35 cellular contexts compared by ENCODE assay signal in the genomic region with DNA sequence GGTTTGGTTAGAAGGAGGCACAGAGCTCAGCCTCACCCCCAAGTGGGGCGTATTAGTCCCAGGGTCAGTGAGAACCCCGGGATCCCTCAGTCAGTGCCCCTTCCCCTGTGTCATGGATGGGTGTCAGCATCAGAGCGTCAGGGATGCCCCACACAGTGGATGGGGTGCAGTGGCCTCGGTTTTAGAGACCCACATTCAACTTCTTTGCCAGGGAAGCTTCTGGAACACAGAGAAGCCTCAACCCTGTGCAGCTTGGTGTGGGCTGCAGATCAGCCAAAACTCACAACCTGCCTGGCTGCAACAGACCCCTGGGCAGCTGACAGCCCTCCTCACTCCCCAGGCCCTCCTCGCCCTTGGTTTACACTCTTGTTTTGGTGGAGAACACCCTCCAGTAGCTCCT. TPM values are rescaled to one million over a fixed set of nuclear protein-coding genes. Genes with fewer than 3 reads are reported as not detected.
"Had no signal": no experiment of that assay in that cellular context is flagged by ENCODE, and none has a peak within 500 bp of the region (broad histone marks: within the 10 kb centered on the region; RNA-seq: fewer than 3 reads in every experiment).

No MANE protein-coding gene starts in this region.

- H3K4me3 Mint-ChIP-seq: activated B cell treated with CpG ODN at 0.5 μM for 24 hours; activated CD4-positive, alpha-beta memory T cell treated with anti-CD3 and anti-CD28 coated beads for 36 hours; activated CD4-positive, alpha-beta T cell treated with anti-CD3 and anti-CD28 coated beads, Interleukin-2, amount 10 ng/mL, durations not matched to agents 24 days and 14 days; activated CD8-positive, alpha-beta T cell treated with anti-CD3 and anti-CD28 coated beads for 36 hours; activated naive CD4-positive, alpha-beta T cell treated with anti-CD3 and anti-CD28 coated beads for 36 hours; activated naive CD8-positive, alpha-beta T cell treated with anti-CD3 and anti-CD28 coated beads for 36 hours; activated T-cell treated with anti-CD3 and anti-CD28 coated beads, Interleukin-2, amount 50 U/mL, for 4 hours; activated T-cell treated with anti-CD3 and anti-CD28 coated beads, Interleukin-2, amount 50 U/mL, for 72 hours; activated T-helper 1 cell treated with anti-CD3 and anti-CD28 coated beads, Interleukin-12 subunit alpha, Interleukin-12 subunit beta, Interleukin-2, Interleukin-4 antibody, amounts not matched to agents 30 ng/mL and 10 ng/mL and 1 ng/mL, durations not matched to agents 14 hours and 24 hours and 36 hours; activated T-helper 17 cell treated with anti-CD3 and anti-CD28 coated beads, Interleukin-2, amount 50 U/mL, for 72 hours; T-helper 1 cell treated with Interleukin-12 subunit alpha and Interleukin-12 subunit beta and Interleukin-4 antibody, amounts not matched to agents 30 μg/mL and 1 μg/mL, for 36 hours; T-helper 2 cell treated with Interferon-gamma antibody and Interleukin-4, amounts not matched to agents 5 μg/mL and 100 μg/mL, for 36 hours had no signal

- H3K4me1 Mint-ChIP-seq: activated B cell treated with CpG ODN at 0.5 μM for 24 hours; activated CD4-positive, alpha-beta T cell treated with anti-CD3 and anti-CD28 coated beads, Interleukin-2, amount 10 ng/mL, durations not matched to agents 24 days and 14 days; activated naive CD8-positive, alpha-beta T cell treated with anti-CD3 and anti-CD28 coated beads for 36 hours; activated T-helper 17 cell treated with anti-CD3 and anti-CD28 coated beads, Interleukin-2, amount 50 U/mL, for 72 hours had no signal

- H3K9me3 Mint-ChIP-seq: activated CD4-positive, alpha-beta memory T cell treated with anti-CD3 and anti-CD28 coated beads for 36 hours; activated CD8-positive, alpha-beta T cell treated with anti-CD3 and anti-CD28 coated beads for 36 hours; activated T-cell treated with anti-CD3 and anti-CD28 coated beads, Interleukin-2, amount 50 U/mL, for 4 hours; activated T-helper 1 cell treated with anti-CD3 and anti-CD28 coated beads, Interleukin-12 subunit alpha, Interleukin-12 subunit beta, Interleukin-2, Interleukin-4 antibody, amounts not matched to agents 30 ng/mL and 10 ng/mL and 1 ng/mL, durations not matched to agents 14 hours and 24 hours and 36 hours; activated T-helper 17 cell treated with anti-CD3 and anti-CD28 coated beads, Interleukin-2, amount 50 U/mL, for 72 hours; T-helper 2 cell treated with Interferon-gamma antibody and Interleukin-4, amounts not matched to agents 5 μg/mL and 100 μg/mL, for 36 hours had no signal

- H3K27ac Mint-ChIP-seq: activated B cell treated with CpG ODN at 0.5 μM for 24 hours; activated CD4-positive, alpha-beta memory T cell treated with anti-CD3 and anti-CD28 coated beads for 36 hours; activated CD4-positive, alpha-beta T cell treated with anti-CD3 and anti-CD28 coated beads, Interleukin-2, amount 10 ng/mL, durations not matched to agents 24 days and 14 days; activated CD8-positive, alpha-beta T cell treated with anti-CD3 and anti-CD28 coated beads for 36 hours; activated naive CD4-positive, alpha-beta T cell treated with anti-CD3 and anti-CD28 coated beads for 36 hours; activated naive CD8-positive, alpha-beta T cell treated with anti-CD3 and anti-CD28 coated beads for 36 hours; activated T-cell treated with anti-CD3 and anti-CD28 coated beads, Interleukin-2, amount 50 U/mL, for 72 hours; activated T-helper 1 cell treated with anti-CD3 and anti-CD28 coated beads, Interleukin-12 subunit alpha, Interleukin-12 subunit beta, Interleukin-2, Interleukin-4 antibody, amounts not matched to agents 30 ng/mL and 10 ng/mL and 1 ng/mL, durations not matched to agents 14 hours and 24 hours and 36 hours; activated T-helper 17 cell treated with anti-CD3 and anti-CD28 coated beads, Interleukin-2, amount 50 U/mL, for 72 hours; T-helper 1 cell treated with Interleukin-12 subunit alpha and Interleukin-12 subunit beta and Interleukin-4 antibody, amounts not matched to agents 30 μg/mL and 1 μg/mL, for 36 hours; T-helper 2 cell treated with Interferon-gamma antibody and Interleukin-4, amounts not matched to agents 5 μg/mL and 100 μg/mL, for 36 hours had no signal

- DNase-seq: activated B cell treated with CpG ODN at 0.5 μM for 24 hours; activated CD4-positive, alpha-beta memory T cell treated with anti-CD3 and anti-CD28 coated beads for 36 hours; activated CD4-positive, alpha-beta T cell treated with anti-CD3 and anti-CD28 coated beads for 4 hours; activated CD4-positive, alpha-beta T cell treated with anti-CD3 and anti-CD28 coated beads, Interleukin-2, amount 10 ng/mL, durations not matched to agents 24 days and 14 days; activated CD4-positive, alpha-beta T cell treated with anti-CD3 and anti-CD28 coated beads, Interleukin-2, amount 50 U/mL, for 1 hour; activated CD4-positive, alpha-beta T cell treated with anti-CD3 and anti-CD28 coated beads, Interleukin-2, amount 50 U/mL, for 4 hours; activated CD4-positive, CD25-positive, alpha-beta regulatory T cell treated with anti-CD3 and anti-CD28 coated beads, Interleukin-2, amount 50 U/mL, for 72 hours; activated CD8-positive, alpha-beta memory T cell treated with anti-CD3 and anti-CD28 coated beads, Interleukin-2, amount 50 U/mL, for 4 hours; activated CD8-positive, alpha-beta T cell treated with anti-CD3 and anti-CD28 coated beads for 36 hours; activated gamma-delta T cell treated with Interleukin-2 at 50 U/mL for 16 hours; activated naive CD4-positive, alpha-beta T cell; activated naive CD4-positive, alpha-beta T cell treated with anti-CD3 and anti-CD28 coated beads for 36 hours; activated naive CD4-positive, alpha-beta T cell treated with anti-CD3 and anti-CD28 coated beads, Interleukin-2, amount 50 U/mL, for 16 hours; activated naive CD8-positive, alpha-beta T cell treated with anti-CD3 and anti-CD28 coated beads for 36 hours; activated T-cell treated with anti-CD3 and anti-CD28 coated beads for 4 hours; activated T-cell treated with anti-CD3 and anti-CD28 coated beads, Interleukin-2, amount 50 U/mL, for 1 hour; activated T-cell treated with anti-CD3 and anti-CD28 coated beads, Interleukin-2, amount 50 U/mL, for 4 hours; activated T-cell treated with anti-CD3 and anti-CD28 coated beads, Interleukin-2, amount 50 U/mL, for 72 hours; adrenal gland; amniotic stem cell; aorta; body of pancreas; brain microvascular endothelial cell; central memory CD4-positive, alpha-beta T cell; SW 1271; T-helper 1 cell; T-helper 2 cell; T-helper 9 cell had no signal

- ATAC-seq: activated CD8-positive, alpha-beta T cell treated with anti-CD3 and anti-CD28 coated beads for 36 hours; activated naive CD4-positive, alpha-beta T cell treated with anti-CD3 and anti-CD28 coated beads, Interleukin-2, amount 50 U/mL, for 72 hours; activated T-cell treated with anti-CD3 and anti-CD28 coated beads, Interleukin-2, amount 50 U/mL, for 4 hours; activated T-cell treated with anti-CD3 and anti-CD28 coated beads, Interleukin-2, amount 50 U/mL, for 72 hours; activated T-helper 17 cell treated with anti-CD3 and anti-CD28 coated beads, Interleukin-2, amount 50 U/mL, for 72 hours; body of pancreas had no signal

- H3K27me3 Mint-ChIP-seq: activated B cell treated with CpG ODN at 0.5 μM for 24 hours; activated CD4-positive, alpha-beta memory T cell treated with anti-CD3 and anti-CD28 coated beads for 36 hours; activated CD4-positive, alpha-beta T cell treated with anti-CD3 and anti-CD28 coated beads, Interleukin-2, amount 10 ng/mL, durations not matched to agents 24 days and 14 days; activated CD8-positive, alpha-beta T cell treated with anti-CD3 and anti-CD28 coated beads for 36 hours; activated naive CD8-positive, alpha-beta T cell treated with anti-CD3 and anti-CD28 coated beads for 36 hours; activated T-helper 17 cell treated with anti-CD3 and anti-CD28 coated beads, Interleukin-2, amount 50 U/mL, for 72 hours had no signal

RNA-seq across cellular contexts. Expression of gene ADGRE3, which starts 26.1 kb away (rescaled TPM):
- total RNA-seq: activated B cell treated with CpG ODN at 0.5 μM for 24 hours; activated CD4-positive, alpha-beta memory T cell treated with anti-CD3 and anti-CD28 coated beads for 36 hours; activated CD4-positive, alpha-beta T cell treated with anti-CD3 and anti-CD28 coated beads, Interleukin-2, amount 10 ng/mL, durations not matched to agents 24 days and 14 days; activated CD8-positive, alpha-beta memory T cell treated with anti-CD3 and anti-CD28 coated beads for 36 hours; activated CD8-positive, alpha-beta T cell treated with anti-CD3 and anti-CD28 coated beads for 36 hours; activated naive CD4-positive, alpha-beta T cell treated with anti-CD3 and anti-CD28 coated beads for 36 hours; activated naive CD4-positive, alpha-beta T cell treated with anti-CD3 and anti-CD28 coated beads, Interleukin-2, amount 50 U/mL, for 72 hours; activated naive CD8-positive, alpha-beta T cell treated with anti-CD3 and anti-CD28 coated beads for 36 hours; activated T-cell treated with anti-CD3 and anti-CD28 coated beads, Interleukin-2, amount 50 U/mL, for 4 hours; activated T-cell treated with anti-CD3 and anti-CD28 coated beads, Interleukin-2, amount 50 U/mL, for 72 hours; activated T-helper 1 cell treated with anti-CD3 and anti-CD28 coated beads, Interleukin-12 subunit alpha, Interleukin-12 subunit beta, Interleukin-2, Interleukin-4 antibody, amounts not matched to agents 30 ng/mL and 10 ng/mL and 1 ng/mL, durations not matched to agents 14 hours and 24 hours and 36 hours; activated T-helper 17 cell treated with anti-CD3 and anti-CD28 coated beads, Interleukin-2, amount 50 U/mL, for 72 hours; astrocyte; body of pancreas had no signal
